ENCODE assay signal across 1 cellular context in the genomic region with DNA sequence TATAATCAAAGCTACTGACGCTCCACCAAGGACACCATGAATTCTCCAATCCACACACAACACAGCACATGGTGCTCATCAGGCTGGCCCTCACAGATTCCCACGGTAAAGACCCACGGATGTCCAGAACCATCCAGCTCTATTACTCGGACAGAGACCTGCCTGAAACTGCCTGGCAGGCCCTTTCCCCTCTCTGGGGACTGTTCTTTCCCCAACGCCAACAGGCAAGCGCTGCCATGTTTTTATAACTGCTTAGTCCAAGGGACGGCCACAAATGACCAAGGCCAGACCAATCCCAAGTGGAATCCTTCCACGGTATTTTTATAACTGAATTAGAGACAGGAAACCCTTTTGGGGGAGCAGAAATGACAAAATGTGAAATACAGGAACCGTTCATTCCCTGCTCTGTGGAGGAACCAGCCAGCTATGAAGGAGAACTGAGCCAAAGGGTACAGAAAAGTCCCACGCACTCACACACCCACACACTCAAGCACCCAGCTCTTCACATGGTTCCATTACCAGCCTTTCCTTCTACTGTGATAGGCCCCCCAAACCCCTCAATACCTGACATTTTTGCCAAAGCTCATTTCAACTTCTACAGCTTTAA.
A peak's percentile ranks its signal among the peaks of the same experiment; 100 is the strongest.
TF ChIP-seq lines count a peak whose summit lies in the region.

No MANE protein-coding gene starts in this region.

TF ChIP-seq in GM12878, 131 proteins besides CTCF, POLR2A, EP300 and RAD21 (continued from another document and continues in another):
- TF ChIP-seq MXI1 (IDR thresholded peaks at IDR 0.05; ENCODE audit: low read depth, low read length) = peak; percentile 37
- peak; percentile 60 for TF ChIP-seq MTA2 (IDR thresholded peaks at IDR 0.05; ENCODE audit: low read depth)
- TF ChIP-seq ZSCAN29 (IDR thresholded peaks at IDR 0.05) = no peak
- TF ChIP-seq HDAC2 (IDR thresholded peaks at IDR 0.05) = no peak
- no peak for TF ChIP-seq HDGF (IDR thresholded peaks at IDR 0.05)
- TF ChIP-seq NR2C1 (IDR thresholded peaks at IDR 0.05) = no peak
- TF ChIP-seq MEF2A (IDR thresholded peaks at IDR 0.05; ENCODE audit: insufficient read depth, low read depth, low read length) = no peak
- TF ChIP-seq, protein P1, sequence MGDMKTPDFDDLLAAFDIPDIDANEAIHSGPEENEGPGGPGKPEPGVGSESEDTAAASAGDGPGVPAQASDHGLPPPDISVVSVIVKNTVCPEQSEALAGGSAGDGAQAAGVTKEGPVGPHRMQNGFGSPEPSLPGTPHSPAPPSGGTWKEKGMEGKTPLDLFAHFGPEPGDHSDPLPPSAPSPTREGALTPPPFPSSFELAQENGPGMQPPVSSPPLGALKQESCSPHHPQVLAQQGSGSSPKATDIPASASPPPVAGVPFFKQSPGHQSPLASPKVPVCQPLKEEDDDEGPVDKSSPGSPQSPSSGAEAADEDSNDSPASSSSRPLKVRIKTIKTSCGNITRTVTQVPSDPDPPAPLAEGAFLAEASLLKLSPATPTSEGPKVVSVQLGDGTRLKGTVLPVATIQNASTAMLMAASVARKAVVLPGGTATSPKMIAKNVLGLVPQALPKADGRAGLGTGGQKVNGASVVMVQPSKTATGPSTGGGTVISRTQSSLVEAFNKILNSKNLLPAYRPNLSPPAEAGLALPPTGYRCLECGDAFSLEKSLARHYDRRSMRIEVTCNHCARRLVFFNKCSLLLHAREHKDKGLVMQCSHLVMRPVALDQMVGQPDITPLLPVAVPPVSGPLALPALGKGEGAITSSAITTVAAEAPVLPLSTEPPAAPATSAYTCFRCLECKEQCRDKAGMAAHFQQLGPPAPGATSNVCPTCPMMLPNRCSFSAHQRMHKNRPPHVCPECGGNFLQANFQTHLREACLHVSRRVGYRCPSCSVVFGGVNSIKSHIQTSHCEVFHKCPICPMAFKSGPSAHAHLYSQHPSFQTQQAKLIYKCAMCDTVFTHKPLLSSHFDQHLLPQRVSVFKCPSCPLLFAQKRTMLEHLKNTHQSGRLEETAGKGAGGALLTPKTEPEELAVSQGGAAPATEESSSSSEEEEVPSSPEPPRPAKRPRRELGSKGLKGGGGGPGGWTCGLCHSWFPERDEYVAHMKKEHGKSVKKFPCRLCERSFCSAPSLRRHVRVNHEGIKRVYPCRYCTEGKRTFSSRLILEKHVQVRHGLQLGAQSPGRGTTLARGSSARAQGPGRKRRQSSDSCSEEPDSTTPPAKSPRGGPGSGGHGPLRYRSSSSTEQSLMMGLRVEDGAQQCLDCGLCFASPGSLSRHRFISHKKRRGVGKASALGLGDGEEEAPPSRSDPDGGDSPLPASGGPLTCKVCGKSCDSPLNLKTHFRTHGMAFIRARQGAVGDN (IDR thresholded peaks at IDR 0.05) = peak; percentile 63; the same call in 1 of the 2 replicates
- peak; percentile 58; the same call in 1 of the 2 replicates for TF ChIP-seq PAX5 (IDR thresholded peaks at IDR 0.05; ENCODE audit: borderline replicate concordance, low read depth, low read length)
- TF ChIP-seq RBBP5 (conservative IDR thresholded peaks at IDR 0.05) = no peak
- TF ChIP-seq, protein P2, sequence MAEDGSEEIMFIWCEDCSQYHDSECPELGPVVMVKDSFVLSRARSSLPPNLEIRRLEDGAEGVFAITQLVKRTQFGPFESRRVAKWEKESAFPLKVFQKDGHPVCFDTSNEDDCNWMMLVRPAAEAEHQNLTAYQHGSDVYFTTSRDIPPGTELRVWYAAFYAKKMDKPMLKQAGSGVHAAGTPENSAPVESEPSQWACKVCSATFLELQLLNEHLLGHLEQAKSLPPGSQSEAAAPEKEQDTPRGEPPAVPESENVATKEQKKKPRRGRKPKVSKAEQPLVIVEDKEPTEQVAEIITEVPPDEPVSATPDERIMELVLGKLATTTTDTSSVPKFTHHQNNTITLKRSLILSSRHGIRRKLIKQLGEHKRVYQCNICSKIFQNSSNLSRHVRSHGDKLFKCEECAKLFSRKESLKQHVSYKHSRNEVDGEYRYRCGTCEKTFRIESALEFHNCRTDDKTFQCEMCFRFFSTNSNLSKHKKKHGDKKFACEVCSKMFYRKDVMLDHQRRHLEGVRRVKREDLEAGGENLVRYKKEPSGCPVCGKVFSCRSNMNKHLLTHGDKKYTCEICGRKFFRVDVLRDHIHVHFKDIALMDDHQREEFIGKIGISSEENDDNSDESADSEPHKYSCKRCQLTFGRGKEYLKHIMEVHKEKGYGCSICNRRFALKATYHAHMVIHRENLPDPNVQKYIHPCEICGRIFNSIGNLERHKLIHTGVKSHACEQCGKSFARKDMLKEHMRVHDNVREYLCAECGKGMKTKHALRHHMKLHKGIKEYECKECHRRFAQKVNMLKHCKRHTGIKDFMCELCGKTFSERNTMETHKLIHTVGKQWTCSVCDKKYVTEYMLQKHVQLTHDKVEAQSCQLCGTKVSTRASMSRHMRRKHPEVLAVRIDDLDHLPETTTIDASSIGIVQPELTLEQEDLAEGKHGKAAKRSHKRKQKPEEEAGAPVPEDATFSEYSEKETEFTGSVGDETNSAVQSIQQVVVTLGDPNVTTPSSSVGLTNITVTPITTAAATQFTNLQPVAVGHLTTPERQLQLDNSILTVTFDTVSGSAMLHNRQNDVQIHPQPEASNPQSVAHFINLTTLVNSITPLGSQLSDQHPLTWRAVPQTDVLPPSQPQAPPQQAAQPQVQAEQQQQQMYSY (CRISPR knock-in tag; IDR thresholded peaks at IDR 0.05) = no peak
- peak in 1 of 2 experiments; percentile 81; a peak in 2 of 3 replicates for TF ChIP-seq EGR1 (IDR thresholded peaks at IDR 0.05; ENCODE audit: borderline replicate concordance in 1 of 2, low read depth in 2 of 2, low read length in 2 of 2)
- peak; percentile 77 for TF ChIP-seq DPF2 (IDR thresholded peaks at IDR 0.05)
- 0 out of 2 replicates have a peak, but pooled peaks have one; percentile 32 for TF ChIP-seq BCL11A (IDR thresholded peaks at IDR 0.05; ENCODE audit: low read depth, low read length)
- peak; percentile 48; the same call in 1 of the 2 replicates for TF ChIP-seq NFIC (IDR thresholded peaks at IDR 0.05; ENCODE audit: low read depth, low read length)
- TF ChIP-seq SUZ12 (IDR thresholded peaks at IDR 0.05; ENCODE audit: unreplicated experiment) = no peak
- TF ChIP-seq JUND (IDR thresholded peaks at IDR 0.05; ENCODE audit: low read depth, low read length) = no peak
- peak; percentile 94 for TF ChIP-seq IKZF1 (conservative IDR thresholded peaks at IDR 0.05)
- 0 out of 2 replicates have a peak, but pooled peaks have one; percentile 33 for TF ChIP-seq POLR2AphosphoS5 (IDR thresholded peaks at IDR 0.05; ENCODE audit: low read length)
- TF ChIP-seq TCF7 (IDR thresholded peaks at IDR 0.05; ENCODE audit: borderline replicate concordance) = no peak
- TF ChIP-seq RUNX3 (IDR thresholded peaks at IDR 0.05; ENCODE audit: low read length) = peak; percentile 54
- no peak for TF ChIP-seq BRCA1 (IDR thresholded peaks at IDR 0.05; ENCODE audit: low read depth, low read length)
- peak; percentile 63; the same call in 1 of the 2 replicates for TF ChIP-seq IRF4 (IDR thresholded peaks at IDR 0.05; ENCODE audit: low read depth, low read length)
- TF ChIP-seq FOXK2 (IDR thresholded peaks at IDR 0.05) = no peak
- TF ChIP-seq, protein P3, sequence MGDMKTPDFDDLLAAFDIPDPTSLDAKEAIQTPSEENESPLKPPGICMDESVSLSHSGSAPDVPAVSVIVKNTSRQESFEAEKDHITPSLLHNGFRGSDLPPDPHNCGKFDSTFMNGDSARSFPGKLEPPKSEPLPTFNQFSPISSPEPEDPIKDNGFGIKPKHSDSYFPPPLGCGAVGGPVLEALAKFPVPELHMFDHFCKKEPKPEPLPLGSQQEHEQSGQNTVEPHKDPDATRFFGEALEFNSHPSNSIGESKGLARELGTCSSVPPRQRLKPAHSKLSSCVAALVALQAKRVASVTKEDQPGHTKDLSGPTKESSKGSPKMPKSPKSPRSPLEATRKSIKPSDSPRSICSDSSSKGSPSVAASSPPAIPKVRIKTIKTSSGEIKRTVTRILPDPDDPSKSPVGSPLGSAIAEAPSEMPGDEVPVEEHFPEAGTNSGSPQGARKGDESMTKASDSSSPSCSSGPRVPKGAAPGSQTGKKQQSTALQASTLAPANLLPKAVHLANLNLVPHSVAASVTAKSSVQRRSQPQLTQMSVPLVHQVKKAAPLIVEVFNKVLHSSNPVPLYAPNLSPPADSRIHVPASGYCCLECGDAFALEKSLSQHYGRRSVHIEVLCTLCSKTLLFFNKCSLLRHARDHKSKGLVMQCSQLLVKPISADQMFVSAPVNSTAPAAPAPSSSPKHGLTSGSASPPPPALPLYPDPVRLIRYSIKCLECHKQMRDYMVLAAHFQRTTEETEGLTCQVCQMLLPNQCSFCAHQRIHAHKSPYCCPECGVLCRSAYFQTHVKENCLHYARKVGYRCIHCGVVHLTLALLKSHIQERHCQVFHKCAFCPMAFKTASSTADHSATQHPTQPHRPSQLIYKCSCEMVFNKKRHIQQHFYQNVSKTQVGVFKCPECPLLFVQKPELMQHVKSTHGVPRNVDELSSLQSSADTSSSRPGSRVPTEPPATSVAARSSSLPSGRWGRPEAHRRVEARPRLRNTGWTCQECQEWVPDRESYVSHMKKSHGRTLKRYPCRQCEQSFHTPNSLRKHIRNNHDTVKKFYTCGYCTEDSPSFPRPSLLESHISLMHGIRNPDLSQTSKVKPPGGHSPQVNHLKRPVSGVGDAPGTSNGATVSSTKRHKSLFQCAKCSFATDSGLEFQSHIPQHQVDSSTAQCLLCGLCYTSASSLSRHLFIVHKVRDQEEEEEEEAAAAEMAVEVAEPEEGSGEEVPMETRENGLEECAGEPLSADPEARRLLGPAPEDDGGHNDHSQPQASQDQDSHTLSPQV (IDR thresholded peaks at IDR 0.05) = no peak
- no peak for TF ChIP-seq TAF1 (IDR thresholded peaks at IDR 0.05; ENCODE audit: borderline replicate concordance, low read depth, low read length)
- TF ChIP-seq SPI1 (IDR thresholded peaks at IDR 0.05; ENCODE audit: borderline replicate concordance, insufficient read depth, low read depth, low read length) = peak; percentile 82
- no peak for TF ChIP-seq CBFB (IDR thresholded peaks at IDR 0.05; ENCODE audit: low read depth)
- TF ChIP-seq SMAD1 (IDR thresholded peaks at IDR 0.05; ENCODE audit: low read depth, partially characterized antibody) = no peak
- TF ChIP-seq, protein P4, sequence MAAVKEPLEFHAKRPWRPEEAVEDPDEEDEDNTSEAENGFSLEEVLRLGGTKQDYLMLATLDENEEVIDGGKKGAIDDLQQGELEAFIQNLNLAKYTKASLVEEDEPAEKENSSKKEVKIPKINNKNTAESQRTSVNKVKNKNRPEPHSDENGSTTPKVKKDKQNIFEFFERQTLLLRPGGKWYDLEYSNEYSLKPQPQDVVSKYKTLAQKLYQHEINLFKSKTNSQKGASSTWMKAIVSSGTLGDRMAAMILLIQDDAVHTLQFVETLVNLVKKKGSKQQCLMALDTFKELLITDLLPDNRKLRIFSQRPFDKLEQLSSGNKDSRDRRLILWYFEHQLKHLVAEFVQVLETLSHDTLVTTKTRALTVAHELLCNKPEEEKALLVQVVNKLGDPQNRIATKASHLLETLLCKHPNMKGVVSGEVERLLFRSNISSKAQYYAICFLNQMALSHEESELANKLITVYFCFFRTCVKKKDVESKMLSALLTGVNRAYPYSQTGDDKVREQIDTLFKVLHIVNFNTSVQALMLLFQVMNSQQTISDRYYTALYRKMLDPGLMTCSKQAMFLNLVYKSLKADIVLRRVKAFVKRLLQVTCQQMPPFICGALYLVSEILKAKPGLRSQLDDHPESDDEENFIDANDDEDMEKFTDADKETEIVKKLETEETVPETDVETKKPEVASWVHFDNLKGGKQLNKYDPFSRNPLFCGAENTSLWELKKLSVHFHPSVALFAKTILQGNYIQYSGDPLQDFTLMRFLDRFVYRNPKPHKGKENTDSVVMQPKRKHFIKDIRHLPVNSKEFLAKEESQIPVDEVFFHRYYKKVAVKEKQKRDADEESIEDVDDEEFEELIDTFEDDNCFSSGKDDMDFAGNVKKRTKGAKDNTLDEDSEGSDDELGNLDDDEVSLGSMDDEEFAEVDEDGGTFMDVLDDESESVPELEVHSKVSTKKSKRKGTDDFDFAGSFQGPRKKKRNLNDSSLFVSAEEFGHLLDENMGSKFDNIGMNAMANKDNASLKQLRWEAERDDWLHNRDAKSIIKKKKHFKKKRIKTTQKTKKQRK (IDR thresholded peaks at IDR 0.05; ENCODE audit: low read depth, low read length) = no peak
- TF ChIP-seq IKZF2 (IDR thresholded peaks at IDR 0.05) = peak; percentile 92 to 93
- TF ChIP-seq, protein P5, sequence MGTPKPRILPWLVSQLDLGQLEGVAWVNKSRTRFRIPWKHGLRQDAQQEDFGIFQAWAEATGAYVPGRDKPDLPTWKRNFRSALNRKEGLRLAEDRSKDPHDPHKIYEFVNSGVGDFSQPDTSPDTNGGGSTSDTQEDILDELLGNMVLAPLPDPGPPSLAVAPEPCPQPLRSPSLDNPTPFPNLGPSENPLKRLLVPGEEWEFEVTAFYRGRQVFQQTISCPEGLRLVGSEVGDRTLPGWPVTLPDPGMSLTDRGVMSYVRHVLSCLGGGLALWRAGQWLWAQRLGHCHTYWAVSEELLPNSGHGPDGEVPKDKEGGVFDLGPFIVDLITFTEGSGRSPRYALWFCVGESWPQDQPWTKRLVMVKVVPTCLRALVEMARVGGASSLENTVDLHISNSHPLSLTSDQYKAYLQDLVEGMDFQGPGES (IDR thresholded peaks at IDR 0.05) = no peak
- 0 out of 2 replicates have a peak, but pooled peaks have one; percentile 85 for TF ChIP-seq CHD1 (IDR thresholded peaks at IDR 0.05; ENCODE audit: low read depth, low read length)
- TF ChIP-seq SUPT20H (IDR thresholded peaks at IDR 0.05; ENCODE audit: borderline replicate concordance, control insufficient read depth, low read depth, low read length) = no peak
- TF ChIP-seq EZH2 (IDR thresholded peaks at IDR 0.05; ENCODE audit: borderline replicate concordance, control insufficient read depth, low read depth, low read length) = no peak
- no peak for TF ChIP-seq ZNF217 (IDR thresholded peaks at IDR 0.05)
- peak; percentile 64 for TF ChIP-seq ATF7 (IDR thresholded peaks at IDR 0.05; ENCODE audit: low read depth)
- TF ChIP-seq, protein P6, sequence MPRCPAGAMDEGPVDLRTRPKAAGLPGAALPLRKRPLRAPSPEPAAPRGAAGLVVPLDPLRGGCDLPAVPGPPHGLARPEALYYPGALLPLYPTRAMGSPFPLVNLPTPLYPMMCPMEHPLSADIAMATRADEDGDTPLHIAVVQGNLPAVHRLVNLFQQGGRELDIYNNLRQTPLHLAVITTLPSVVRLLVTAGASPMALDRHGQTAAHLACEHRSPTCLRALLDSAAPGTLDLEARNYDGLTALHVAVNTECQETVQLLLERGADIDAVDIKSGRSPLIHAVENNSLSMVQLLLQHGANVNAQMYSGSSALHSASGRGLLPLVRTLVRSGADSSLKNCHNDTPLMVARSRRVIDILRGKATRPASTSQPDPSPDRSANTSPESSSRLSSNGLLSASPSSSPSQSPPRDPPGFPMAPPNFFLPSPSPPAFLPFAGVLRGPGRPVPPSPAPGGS (IDR thresholded peaks at IDR 0.05; ENCODE audit: borderline replicate concordance, insufficient read depth, low read depth, low read length, poor library complexity, severe bottlenecking) = peak; percentile 46
- TF ChIP-seq MYB (IDR thresholded peaks at IDR 0.05; ENCODE audit: borderline replicate concordance, low read depth, low read length) = 0 out of 2 replicates have a peak, but pooled peaks have one; percentile 12
- no peak for TF ChIP-seq CBX3 (IDR thresholded peaks at IDR 0.05; ENCODE audit: borderline replicate concordance, low read depth)
- no peak for TF ChIP-seq CHD4 (IDR thresholded peaks at IDR 0.05)
- no peak for TF ChIP-seq SREBF2 (IDR thresholded peaks at IDR 0.05; ENCODE audit: low read length)
- no peak for TF ChIP-seq TARDBP (IDR thresholded peaks at IDR 0.05; ENCODE audit: borderline replicate concordance)
- TF ChIP-seq ZNF24 (IDR thresholded peaks at IDR 0.05) = peak; percentile 58
- TF ChIP-seq SRF (IDR thresholded peaks at IDR 0.05; ENCODE audit: low read depth in 2 of 2, low read length in 2 of 2) = no peak
